11 cellular contexts compared by ENCODE assay signal in genomic region chr10:72881291-72881690, GRCh38. TPM values are rescaled to one million over a fixed set of nuclear protein-coding genes. Genes with fewer than 3 reads are reported as not detected.
"Had no signal": no experiment of that assay in that cellular context is flagged by ENCODE, and none has a peak within 500 bp of the region (broad histone marks: within the 10 kb centered on the region; RNA-seq: fewer than 3 reads in every experiment).

No MANE protein-coding gene starts in this region.

- H3K4me2 ChIP-seq: GM23338 had no signal

- H3K4me1 ChIP-seq: HAP-1 had no signal

- DNase-seq: GM23248, GOT3, H7, H9, HCEC 1CT, HFFc6 had no signal

- H3K4me3 ChIP-seq: GM23248, GM23338, HAP-1 had no signal

- ATAC-seq: GM23338, HCT116 had no signal

- H3K9me3 ChIP-seq: HAP-1 had no signal

- FAIRE-seq: H1 had no signal

- H3K27ac ChIP-seq: GM23248 had no signal

- H3K9ac ChIP-seq: GM23248 had no signal

- H2AFZ ChIP-seq: GM23248, GM23338 had no signal

- H3K4me3 Mint-ChIP-seq: GM23338, H9, HFFc6 had no signal

- H3K27ac Mint-ChIP-seq: HFFc6 had no signal

RNA-seq across cellular contexts. Expression of gene OIT3, which starts 12.2 kb away (rescaled TPM):
- total RNA-seq: GM23248, GM23338, H1, H4, H9, HFFc6 had no signal
- polyA plus RNA-seq: GM23248, GM23338, H1 had no signal
